14 cellular contexts compared by ENCODE assay signal in genomic region chr21:16532841-16533240, GRCh38.
A peak's percentile ranks its signal among the peaks of the same experiment; 100 is the strongest.
DNase-seq lines count a peak whose midpoint lies in the region; TF ChIP-seq lines count a peak whose summit lies in the region.
"Had no signal": no experiment of that assay in that cellular context is flagged by ENCODE, and none has a peak within 500 bp of the region (broad histone marks: within the 10 kb centered on the region; RNA-seq: fewer than 3 reads in every experiment).

No MANE protein-coding gene starts in this region.

- H3K27ac Mint-ChIP-seq in Caco-2 (ENCODE audit: unreplicated experiment), result no peak overlapping the region

- intact Hi-C loops in breast epithelium (cut with DNase I; ENCODE audit: low total_unique reads), result no loop called here
- intact Hi-C loops in Caco-2 (cut with micrococcal nuclease; ENCODE audit: unreplicated experiment), result no loop called here

- H3K36me3 ChIP-seq in breast epithelium, result no peaks in the 10 kb centered on the region
- H3K36me3 ChIP-seq in Caco-2 (ENCODE audit: control insufficient read depth, insufficient read depth, low read length), result no peaks in the 10 kb centered on the region

- no peak overlapping the region for H3K4me3 ChIP-seq in breast epithelium
- no peak overlapping the region for H3K4me3 ChIP-seq in skin epidermis
- no peak overlapping the region for H3K4me3 ChIP-seq in Caco-2 (ENCODE audit: low read depth, low read length)

- peaks cover 16% of the 10 kb centered on the region for H3K27me3 Mint-ChIP-seq in Caco-2 (ENCODE audit: insufficient read depth, unreplicated experiment)

- CTCF ChIA-PET in Caco-2 (lab: Charles Lee), result no interaction called here

- H3K9me3 ChIP-seq in breast epithelium (no peaks in the 10 kb centered on the region), Caco-2 (no peaks in the 10 kb centered on the region)

- H3K27ac ChIP-seq in breast epithelium, result peak overlapping the region; percentile 52 to 93
- peak overlapping the region in 14 of 21 experiments; percentile 8 to 88 (median 80) for H3K27ac ChIP-seq in skin epidermis

- H3K27me3 ChIP-seq in breast epithelium (no peaks in the 10 kb centered on the region), Caco-2 (replicated peaks; ENCODE audit: control insufficient read depth, insufficient read depth, low read length) (no peaks in the 10 kb centered on the region)

- H3K36me3 Mint-ChIP-seq in Caco-2 (ENCODE audit: insufficient read depth, unreplicated experiment), result no peaks in the 10 kb centered on the region

- H3K4me1 ChIP-seq in breast epithelium, result no peaks in the 10 kb centered on the region
- H3K4me1 ChIP-seq in Caco-2, result no peaks in the 10 kb centered on the region

- H3K9me3 Mint-ChIP-seq in Caco-2 (ENCODE audit: unreplicated experiment), result no peaks in the 10 kb centered on the region

- TF ChIP-seq CTCF in breast epithelium (IDR thresholded peaks at IDR 0.05), result peak in 1 of 3 donors; percentile 5
- TF ChIP-seq CTCF in Caco-2 (IDR thresholded peaks at IDR 0.05; ENCODE audit: insufficient read depth in 1 of 2, low read depth in 1 of 2, low read length in 1 of 2, severe bottlenecking in 1 of 2, unreplicated experiment in 1 of 2), result no peak

- no peak overlapping the region for H3K4me3 Mint-ChIP-seq in Caco-2 (ENCODE audit: unreplicated experiment)

- peaks cover 6% of the 10 kb centered on the region for H3K4me1 Mint-ChIP-seq in Caco-2 (ENCODE audit: low read depth, unreplicated experiment)

- BruUV-seq in Caco-2 (replicated peaks; lab: Mats Ljungman, UMichigan), result no TSS peak

- TF ChIP-seq POLR2A in breast epithelium (IDR thresholded peaks at IDR 0.05), result no peak

- POLR2A ChIA-PET in Caco-2 (lab: Charles Lee), result no interaction called here

- DNase-seq in HCEC 1CT (peak; percentile 8), breast epithelium (ENCODE audit: low spot score in 2 of 2) (no peak), globus pallidus (ENCODE audit: low spot score) (peak; percentile 49), NCI-H446 (lab: John Stamatoyannopoulos, UW) (no peak), NCI-H1048 (lab: John Stamatoyannopoulos, UW) (no peak), NCI-H2171 treated with DMSO at 0.1 percent for 48 hours (lab: John Stamatoyannopoulos, UW) (no peak), Caco-2 (no peak)
- DNase-seq: activated CD4-positive, alpha-beta T cell treated with anti-CD3 and anti-CD28 coated beads, Interleukin-2, amount 50 U/mL, for 48 hours; activated naive CD4-positive, alpha-beta T cell treated with Interleukin-2 at 50 U/mL for 16 hours; effector CD8-positive, alpha-beta T cell; GDM1; stimulated activated CD4-positive, alpha-beta T cell treated with anti-CD3 and anti-CD28 coated beads, Interleukin-15, amount 100 ng/mL, for 24 hours; T-helper 1 cell had no signal

Comparison
In these comparisons a context has a peak if more than half of its experiments do, and no peak if none do; other contexts are left out.
1. DNase-seq: peak in HCEC 1CT (single experiment) and globus pallidus (single experiment); none in breast epithelium (0 of 2), NCI-H446 (0 of 2), NCI-H1048 (single experiment), NCI-H2171 treated with DMSO at 0.1 percent for 48 hours (single experiment) and Caco-2 (0 of 2).